Comparison of ENCODE assay signal across 8 cellular contexts in genomic region chr11:47257518-47258316, GRCh38. TPM values are rescaled to one million over a fixed set of nuclear protein-coding genes. Genes with fewer than 3 reads are reported as not detected.
DNase-seq lines count a peak whose midpoint lies in the region; TF ChIP-seq lines count a peak whose summit lies in the region.

TSS of gene NR1H3 (plus strand) at chr11:47257996. CDS start at chr11:47259217, 1,221 bp downstream.

- POLR2A ChIA-PET in PC-9 (lab: Charles Lee; ENCODE audit: unreplicated experiment): interaction anchor here (0.5 to 1.3 kb wide), 5 partner anchors 9 to 296 kb away, joined by 3 to 17 read pairs (median 14); partner anchors contain the start of gene ACP2

- intact Hi-C loops in PC-9 (cut with micrococcal nuclease; ENCODE audit: unreplicated experiment) (loop anchor here (1.0 to 5.0 kb wide), 2 partner anchors 72 to 150 kb away; partner anchors contain the start of gene SLC39A13), lower leg skin (cut with DNase I; ENCODE audit: low total_unique reads) (no loop called here)

- TF ChIP-seq CTCF in PC-9 (conservative IDR thresholded peaks at IDR 0.05) (peak; percentile 70), lower leg skin (IDR thresholded peaks at IDR 0.05) (no peak)

- CTCF ChIA-PET in PC-9 (lab: Charles Lee): interaction anchor here (0.5 to 3.2 kb wide), 11 partner anchors 10 to 186 kb away, joined by 3 to 24 read pairs (median 3); partner anchors contain the start of genes ACP2 and DDB2

- H3K4me3 ChIP-seq in PC-9: peak within 1 kb of the TSS; percentile 57
- H3K4me3 ChIP-seq in lower leg skin (ENCODE audit: low read depth, poor library complexity, severe bottlenecking): no peak within 1 kb of the TSS

- 3 to 7% methylated on average over 15 of the region's 15 CpGs for WGBS in lower leg skin, 2 donors

- H3K9me2 ChIP-seq in PC-9 (ENCODE audit: insufficient read depth): no peaks in the 10 kb centered on the region

- peak within 1 kb of the TSS; percentile 88 for H3K4me2 ChIP-seq in PC-9

- H3K4me1 ChIP-seq in PC-9 (replicated peaks; ENCODE audit: insufficient read depth): peaks cover 61% of the 10 kb centered on the region

- no peaks in the 10 kb centered on the region; the same call in 1 of the 2 replicates for H3K36me3 ChIP-seq in PC-9 (ENCODE audit: low read depth)

- H3K9me3 ChIP-seq in PC-9 (ENCODE audit: insufficient read depth, low read depth): no peaks in the 10 kb centered on the region

- no peaks in the 10 kb centered on the region for H4K20me1 ChIP-seq in PC-9 (ENCODE audit: insufficient read depth)

- H2AFZ ChIP-seq in PC-9: peak within 1 kb of the TSS; percentile 72

- peaks cover 36% of the 10 kb centered on the region for H3F3A ChIP-seq in PC-9 (ENCODE audit: insufficient read depth, low read depth)

- H3K79me2 ChIP-seq in PC-9 (ENCODE audit: low read depth): peaks cover 24% of the 10 kb centered on the region; the same call in 1 of the 2 replicates

- no peak for TF ChIP-seq POLR2A in lower leg skin (IDR thresholded peaks at IDR 0.05)

- BruUV-seq in PC-9 (replicated peaks; lab: Mats Ljungman, UMichigan): no TSS peak

- no peaks in the 10 kb centered on the region for H3K27me3 ChIP-seq in PC-9 (ENCODE audit: insufficient read depth, low read depth)

- DNase-seq in NCI-H526 (lab: John Stamatoyannopoulos, UW) (peak; percentile 18 to 48), NCI-H526 treated with DMSO at 0.1 percent for 48 hours (lab: John Stamatoyannopoulos, UW) (no peak), PC-9 (peak; percentile 78 to 88), dermis microvascular lymphatic vessel endothelial cell (ENCODE audit: low read depth in 2 of 2) (peak in 1 of 2 donors; percentile 47), lower leg skin (ENCODE audit: low spot score in 2 of 2) (peak; percentile 62 to 97)
- DNase-seq in stimulated activated CD4-positive, alpha-beta T cell treated with anti-CD3 and anti-CD28 coated beads, Interleukin-2, amount 100 ng/mL, for 48 hours: no peak
- no peak for DNase-seq in activated naive CD4-positive, alpha-beta T cell treated with Interleukin-2 at 50 U/mL for 16 hours

- peak within 1 kb of the TSS; percentile 61 for H3K27ac ChIP-seq in PC-9
- H3K27ac ChIP-seq in temporal lobe (ENCODE audit: low read depth, low read length): peak within 1 kb of the TSS; percentile 31

RNA-seq across cellular contexts. Expression of gene NR1H3, which starts in this region (rescaled TPM):
- total RNA-seq in PC-9 (2021) (71.5 and 90.4 TPM in 2 replicates), dermis microvascular lymphatic vessel endothelial cell (30.6 and 33.0 TPM in 2 replicates), lower leg skin (10 to 100 TPM; 18.5 to 34.6 (median 23.4) TPM), temporal lobe (5.7 TPM)

Comparison
In these comparisons a context has a peak if more than half of its experiments do, and no peak if none do; other contexts are left out.
1. DNase-seq: peak in NCI-H526 (2 of 2), PC-9 (2 of 2) and lower leg skin (2 of 2); none in NCI-H526 treated with DMSO at 0.1 percent for 48 hours (single experiment), stimulated activated CD4-positive, alpha-beta T cell treated with anti-CD3 and anti-CD28 coated beads, Interleukin-2, amount 100 ng/mL, for 48 hours (0 of 2) and activated naive CD4-positive, alpha-beta T cell treated with Interleukin-2 at 50 U/mL for 16 hours (single experiment).